In genomic region chr14:51182166-51182565, GRCh38 we compare ENCODE assay signal across 17 cellular contexts. TPM values are rescaled to one million over a fixed set of nuclear protein-coding genes. Genes with fewer than 3 reads are reported as not detected.
DNase-seq lines count a peak whose midpoint lies in the region; FAIRE-seq lines count a peak whose summit lies in the region.
"Had no signal": no experiment of that assay in that cellular context is flagged by ENCODE, and none has a peak within 500 bp of the region (broad histone marks: within the 10 kb centered on the region; RNA-seq: fewer than 3 reads in every experiment).

No MANE protein-coding gene starts in this region.

- no peaks in the 10 kb centered on the region for H3K36me3 Mint-ChIP-seq in activated naive CD4-positive, alpha-beta T cell treated with anti-CD3 and anti-CD28 coated beads, Interleukin-2, amount 10 ng/mL, durations not matched to agents 7 days and 5 days
- H3K36me3 Mint-ChIP-seq: T-cell had no signal

- H3K4me1 Mint-ChIP-seq in activated naive CD4-positive, alpha-beta T cell treated with anti-CD3 and anti-CD28 coated beads, Interleukin-2, amount 10 ng/mL, durations not matched to agents 7 days and 5 days: no peaks in the 10 kb centered on the region
- H3K4me1 Mint-ChIP-seq: T-cell had no signal

- no peaks in the 10 kb centered on the region for H3K9me3 ChIP-seq in MG63
- H3K9me3 ChIP-seq: left lung, pancreas, upper lobe of left lung had no signal

- no peaks in the 10 kb centered on the region for H3K36me3 ChIP-seq in MG63
- H3K36me3 ChIP-seq: left lung, pancreas, upper lobe of left lung had no signal

- H3K4me3 Mint-ChIP-seq in activated naive CD4-positive, alpha-beta T cell treated with anti-CD3 and anti-CD28 coated beads, Interleukin-2, amount 10 ng/mL, durations not matched to agents 7 days and 5 days: no peak overlapping the region
- H3K4me3 Mint-ChIP-seq: stimulated activated naive B cell treated with anti-CD40 and anti-IgM and Interleukin-4, amounts not matched to agents 10 μg/mL and 1 μg/mL and 100 μg/mL, for 72 hours; T-cell had no signal

- H3K9me3 Mint-ChIP-seq in activated naive CD4-positive, alpha-beta T cell treated with anti-CD3 and anti-CD28 coated beads, Interleukin-2, amount 10 ng/mL, durations not matched to agents 7 days and 5 days: no peaks in the 10 kb centered on the region
- H3K9me3 Mint-ChIP-seq: T-cell had no signal

- H3K4me3 ChIP-seq in MG63: no peak overlapping the region
- H3K4me3 ChIP-seq: left lung, pancreas, upper lobe of left lung had no signal

- H3K27ac Mint-ChIP-seq in activated naive CD4-positive, alpha-beta T cell treated with anti-CD3 and anti-CD28 coated beads, Interleukin-2, amount 10 ng/mL, durations not matched to agents 7 days and 5 days: no peak overlapping the region
- H3K27ac Mint-ChIP-seq: stimulated activated naive B cell treated with anti-CD40 and anti-IgM and Interleukin-4, amounts not matched to agents 10 μg/mL and 1 μg/mL and 100 μg/mL, for 72 hours; T-cell had no signal

- H3K27me3 Mint-ChIP-seq in activated naive CD4-positive, alpha-beta T cell treated with anti-CD3 and anti-CD28 coated beads, Interleukin-2, amount 10 ng/mL, durations not matched to agents 7 days and 5 days: peaks cover 7% of the 10 kb centered on the region
- H3K27me3 Mint-ChIP-seq: stimulated activated naive B cell treated with anti-CD40 and anti-IgM and Interleukin-4, amounts not matched to agents 10 μg/mL and 1 μg/mL and 100 μg/mL, for 72 hours had no signal

- CTCF ChIA-PET in activated naive CD4-positive, alpha-beta T cell treated with anti-CD3 and anti-CD28 coated beads, Interleukin-2, amount 10 ng/mL, durations not matched to agents 7 days and 5 days (lab: Charles Lee): no interaction called here

- DNase-seq in COR-L47 (lab: John Stamatoyannopoulos, UW) (peak; percentile 43), MG63 (peak; percentile 4), cerebellar cortex (ENCODE audit: low spot score) (peak; percentile 19), NCI-H345 treated with DMSO at 0.1 percent for 48 hours (lab: John Stamatoyannopoulos, UW; ENCODE audit: unreplicated experiment) (no peak), NCI-H2171 (lab: John Stamatoyannopoulos, UW) (no peak)
- DNase-seq in activated naive CD4-positive, alpha-beta T cell treated with anti-CD3 and anti-CD28 coated beads, Interleukin-2, amount 10 ng/mL, durations not matched to agents 7 days and 5 days: no peak
- no peak for DNase-seq in activated CD8-positive, alpha-beta memory T cell treated with anti-CD3 and anti-CD28 coated beads, Interleukin-2, amount 50 U/mL, for 4 hours
- DNase-seq: left lung; NCI-H187; NCI-H510A treated with DMSO at 0.1 percent for 48 hours; pancreas; stimulated activated naive B cell treated with anti-CD40 and anti-IgM and Interleukin-4, amounts not matched to agents 10 μg/mL and 1 μg/mL and 100 μg/mL, for 72 hours; T-cell; upper lobe of left lung had no signal

- FAIRE-seq in islet of Langerhans (lab: Jason Lieb, UNC): peak; percentile 64
- FAIRE-seq: colon, D721Med, pancreas had no signal

- H3K27me3 ChIP-seq in MG63: no peaks in the 10 kb centered on the region
- H3K27me3 ChIP-seq: left lung, pancreas, upper lobe of left lung had no signal

RNA-seq across cellular contexts. Expression of gene TMX1, which starts 57.9 kb away (rescaled TPM):
- total RNA-seq in MG63 (2014; rRNA removed; shearing (Covaris generic); ENCODE audit: low replicate concordance): 31.8 and 49.6 TPM in 2 replicates

Comparison
In these comparisons a context has a peak if more than half of its experiments do, and no peak if none do; other contexts are left out.
1. DNase-seq: peak in COR-L47 (single experiment), MG63 (single experiment) and cerebellar cortex (single experiment); none in NCI-H345 treated with DMSO at 0.1 percent for 48 hours (single experiment), activated naive CD4-positive, alpha-beta T cell treated with anti-CD3 and anti-CD28 coated beads, Interleukin-2, amount 10 ng/mL, durations not matched to agents 7 days and 5 days (single experiment), NCI-H2171 (single experiment) and activated CD8-positive, alpha-beta memory T cell treated with anti-CD3 and anti-CD28 coated beads, Interleukin-2, amount 50 U/mL, for 4 hours (single experiment).